9 cellular contexts compared by ENCODE assay signal in the genomic region with DNA sequence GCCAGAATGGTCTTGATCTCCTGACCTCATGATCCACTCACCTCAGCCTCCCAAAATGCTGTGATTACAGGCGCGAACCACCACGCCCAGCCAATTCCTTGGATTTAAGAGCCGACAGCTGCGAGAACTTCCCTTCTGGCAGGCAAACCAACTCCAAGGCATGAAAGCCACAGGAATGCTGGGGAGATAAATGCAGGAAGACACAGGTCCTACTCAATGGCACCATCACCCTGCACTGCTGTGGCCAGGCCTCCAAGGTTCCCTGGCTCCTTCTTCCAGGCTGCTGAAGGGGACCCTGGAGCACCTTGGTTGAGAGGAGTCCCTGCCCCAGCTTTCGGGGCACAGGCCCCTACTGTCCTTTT.
DNase-seq lines count a peak whose midpoint lies in the region; ATAC-seq and TF ChIP-seq lines count a peak whose summit lies in the region.
"Had no signal": no experiment of that assay in that cellular context is flagged by ENCODE, and none has a peak within 500 bp of the region (broad histone marks: within the 10 kb centered on the region; RNA-seq: fewer than 3 reads in every experiment).

No MANE protein-coding gene starts in this region.

- H3K36me3 Mint-ChIP-seq in Calu3 (ENCODE audit: insufficient read depth, unreplicated experiment) = peaks cover 23% of the 10 kb centered on the region

- peak overlapping the region; percentile 38 for H3K27ac Mint-ChIP-seq in Calu3 (ENCODE audit: unreplicated experiment)

- DNase-seq in Calu3 = peak; percentile 28
- peak in 1 of 3 donors; percentile 47 for DNase-seq in Peyer's patch
- DNase-seq in esophagus squamous epithelium (lab: John Stamatoyannopoulos, UW) = no peak
- DNase-seq in sciatic nerve (ENCODE audit: low spot score) = peak; percentile 62
- DNase-seq in C1 segment of cervical spinal cord (lab: John Stamatoyannopoulos, UW) = no peak
- no peak for DNase-seq in NCI-H774 (lab: John Stamatoyannopoulos, UW)
- no peak for DNase-seq in dorsolateral prefrontal cortex
- DNase-seq in WERI-Rb-1 = no peak
- DNase-seq: activated T-cell treated with anti-CD3 and anti-CD28 coated beads for 4 hours had no signal

- no peak for ATAC-seq in sciatic nerve

- no peaks in the 10 kb centered on the region for H3K9me3 Mint-ChIP-seq in Calu3 (ENCODE audit: low read depth, unreplicated experiment)

- H3K27me3 ChIP-seq in Peyer's patch (no peaks in the 10 kb centered on the region), esophagus squamous epithelium (no peaks in the 10 kb centered on the region), dorsolateral prefrontal cortex (no peaks in the 10 kb centered on the region), WERI-Rb-1 (ENCODE audit: insufficient read depth, low read depth, severe bottlenecking) (no peaks in the 10 kb centered on the region)

- no peak overlapping the region for H3K4me3 Mint-ChIP-seq in Calu3 (ENCODE audit: low read depth, unreplicated experiment)

- no peaks in the 10 kb centered on the region for H3K27me3 Mint-ChIP-seq in Calu3 (ENCODE audit: unreplicated experiment)

- intact Hi-C loops in Calu3 (cut with micrococcal nuclease; ENCODE audit: unreplicated experiment) (no loop called here), esophagus squamous epithelium (cut with DNase I) (no loop called here), sciatic nerve (cut with DNase I) (no loop called here), dorsolateral prefrontal cortex (cut with DNase I) (loop anchor here (5.0 to 10.0 kb wide), 2 partner anchors 226 to 1323 kb away; no protein-coding TSS in a partner anchor)

- no peaks in the 10 kb centered on the region for H3K36me3 ChIP-seq in Peyer's patch
- no peaks in the 10 kb centered on the region for H3K36me3 ChIP-seq in esophagus squamous epithelium
- no peaks in the 10 kb centered on the region for H3K36me3 ChIP-seq in WERI-Rb-1

- CTCF ChIA-PET in Calu3 (lab: Charles Lee) = interaction anchor here (0.6 to 0.7 kb wide), 2 partner anchors 9 to 138 kb away, joined by 4 to 12 read pairs; no protein-coding TSS in a partner anchor

- H3K4me3 ChIP-seq in Peyer's patch (no peak overlapping the region), esophagus squamous epithelium (no peak overlapping the region), dorsolateral prefrontal cortex (no peak overlapping the region), WERI-Rb-1 (ENCODE audit: low read depth, low read length) (no peak overlapping the region)

- 78 to 90% methylated on average over 1 of the region's 6 CpGs for WGBS in esophagus squamous epithelium, 2 donors

- peaks cover 0 to 14% (median 0%) of the 10 kb centered on the region in 4 donors for H3K4me1 ChIP-seq in Peyer's patch
- peaks cover 27 to 74% (median 41%) of the 10 kb centered on the region in 3 donors for H3K4me1 ChIP-seq in esophagus squamous epithelium

- no peak for TF ChIP-seq POLR2A in Peyer's patch (IDR thresholded peaks at IDR 0.05)
- no peak for TF ChIP-seq POLR2A in esophagus squamous epithelium (IDR thresholded peaks at IDR 0.05)

- H3K27ac ChIP-seq in Peyer's patch (peak overlapping the region; percentile 41 to 85 (median 49)), esophagus squamous epithelium (peak overlapping the region; percentile 85 to 100 (median 98)), dorsolateral prefrontal cortex (peak overlapping the region in 4 of 59 donors; percentile 13 to 67 (median 30)), WERI-Rb-1 (no peak overlapping the region)

- H3K9me3 ChIP-seq in Peyer's patch (no peaks in the 10 kb centered on the region), esophagus squamous epithelium (no peaks in the 10 kb centered on the region), WERI-Rb-1 (ENCODE audit: severe bottlenecking) (no peaks in the 10 kb centered on the region)

- H3K4me1 Mint-ChIP-seq in Calu3 (ENCODE audit: low read depth, unreplicated experiment) = peaks cover 37% of the 10 kb centered on the region

- no TSS peak for BruUV-seq in Calu3 (replicated peaks; lab: Mats Ljungman, UMichigan)

- TF ChIP-seq CTCF in Calu3 (IDR thresholded peaks at IDR 0.05; ENCODE audit: unreplicated experiment) (no peak), Peyer's patch (IDR thresholded peaks at IDR 0.05) (no peak), esophagus squamous epithelium (IDR thresholded peaks at IDR 0.05) (no peak), dorsolateral prefrontal cortex (IDR thresholded peaks at IDR 0.05 in 54 of 56, conservative IDR thresholded peaks at IDR 0.05 in 2 of 56; ENCODE audit: low read depth in 1 of 56, partially characterized antibody in 56 of 56) (no peak), WERI-Rb-1 (IDR thresholded peaks at IDR 0.05; ENCODE audit: low read depth, low read length) (no peak)

Comparison
In these comparisons a context has a peak if more than half of its experiments do, and no peak if none do; other contexts are left out.
1. DNase-seq: peak in Calu3 (single experiment) and sciatic nerve (single experiment); none in esophagus squamous epithelium (single experiment), C1 segment of cervical spinal cord (0 of 14), NCI-H774 (single experiment), dorsolateral prefrontal cortex (0 of 10) and WERI-Rb-1 (single experiment).
2. intact Hi-C loops: an anchor here in dorsolateral prefrontal cortex (5.0 to 10.0 kb wide); none called in Calu3, esophagus squamous epithelium and sciatic nerve.